8 cellular contexts compared by ENCODE assay signal in the genomic region with DNA sequence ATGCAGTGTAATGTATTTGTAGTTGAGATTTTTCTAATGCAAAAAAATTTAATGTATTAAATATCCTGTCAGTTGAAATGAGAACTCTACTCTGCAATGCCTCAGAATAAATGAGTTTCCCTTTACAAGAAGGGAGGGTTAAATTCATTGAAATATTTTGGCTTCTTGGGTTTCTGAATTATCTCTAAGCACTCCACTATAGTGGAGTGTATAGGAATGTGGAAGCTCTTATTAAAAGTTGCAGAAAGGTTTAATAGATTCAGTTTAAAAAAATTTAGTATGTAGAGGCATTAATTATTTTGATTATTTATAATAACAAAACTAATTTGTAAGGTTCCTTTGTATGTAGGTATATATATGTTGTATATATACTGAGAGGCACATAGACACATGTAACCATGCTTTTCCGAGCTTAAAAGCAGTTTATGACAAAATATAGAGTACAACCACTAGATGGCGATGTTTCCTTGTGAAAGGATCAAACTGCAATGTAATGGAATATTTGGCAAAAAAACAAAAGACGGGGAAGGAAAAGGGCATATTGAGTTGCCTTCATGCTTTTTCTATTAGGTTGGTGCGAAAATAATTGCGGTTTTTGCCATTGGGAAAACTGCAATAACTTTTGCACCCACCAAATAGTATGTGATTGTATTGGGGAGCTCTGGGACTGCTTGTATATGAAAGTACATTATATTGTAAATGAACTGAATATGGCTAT.
DNase-seq lines count a peak whose midpoint lies in the region; ATAC-seq and TF ChIP-seq lines count a peak whose summit lies in the region.

No MANE protein-coding gene starts in this region.

- no peaks in the 10 kb centered on the region for H3K4me1 ChIP-seq in upper lobe of left lung

- in situ Hi-C loops in astrocyte of the spinal cord (cut with HindIII; ENCODE audit: low sequenced_read_pairs) = no loop called here

- peak; percentile 57 for ATAC-seq in GM19023 (IDR thresholded peaks at IDR 0.05; ENCODE audit: unreplicated experiment)
- ATAC-seq in HG03280 (IDR thresholded peaks at IDR 0.05; ENCODE audit: unreplicated experiment) = peak; percentile 75
- ATAC-seq in upper lobe of left lung (ENCODE audit: low FRiP score in 2 of 2) = peak in 1 of 2 donors; percentile 71

- no peak overlapping the region for H3K27ac ChIP-seq in upper lobe of left lung

- peaks cover 0 to 36% (median 3%) of the 10 kb centered on the region in 4 donors for H3K36me3 ChIP-seq in upper lobe of left lung

- no peak for TF ChIP-seq EP300 in upper lobe of left lung (IDR thresholded peaks at IDR 0.05)

- 15 to 23% methylated on average over 5 of the region's 5 CpGs for WGBS in upper lobe of left lung, 2 donors

- peak; percentile 29 for DNase-seq in COLO829 (ENCODE audit: low spot score)
- peak; percentile 24 for DNase-seq in NCI-H345 treated with DMSO at 0.1 percent for 48 hours (lab: John Stamatoyannopoulos, UW; ENCODE audit: unreplicated experiment)
- peak; percentile 83 for DNase-seq in astrocyte of the spinal cord (ENCODE audit: low read depth, low spot score)
- DNase-seq in inferior parietal cortex (ENCODE audit: extremely low spot score) = peak; percentile 92
- DNase-seq in upper lobe of left lung = no peak
- DNase-seq in activated gamma-delta T cell treated with Interleukin-2 at 50 U/mL for 16 hours = no peak

- peak; percentile 55 for TF ChIP-seq CTCF in astrocyte of the spinal cord (IDR thresholded peaks at IDR 0.05; ENCODE audit: low read depth, low read length)
- peak; percentile 14 to 69 (median 56) for TF ChIP-seq CTCF in upper lobe of left lung (IDR thresholded peaks at IDR 0.05)

- H3K9me3 ChIP-seq in upper lobe of left lung = no peaks in the 10 kb centered on the region

- no peak for TF ChIP-seq POLR2A in upper lobe of left lung (IDR thresholded peaks at IDR 0.05)

- no peaks in the 10 kb centered on the region for H3K27me3 ChIP-seq in upper lobe of left lung

- H3K4me3 ChIP-seq in astrocyte of the spinal cord (ENCODE audit: low read depth, low read length) (no peak overlapping the region), upper lobe of left lung (no peak overlapping the region)

Comparison
In these comparisons a context has a peak if more than half of its experiments do, and no peak if none do; other contexts are left out.
1. DNase-seq: peak in COLO829 (single experiment), NCI-H345 treated with DMSO at 0.1 percent for 48 hours (single experiment), astrocyte of the spinal cord (single experiment) and inferior parietal cortex (single experiment); none in upper lobe of left lung (0 of 2) and activated gamma-delta T cell treated with Interleukin-2 at 50 U/mL for 16 hours (single experiment).